35 cellular contexts compared by ENCODE assay signal in the genomic region with DNA sequence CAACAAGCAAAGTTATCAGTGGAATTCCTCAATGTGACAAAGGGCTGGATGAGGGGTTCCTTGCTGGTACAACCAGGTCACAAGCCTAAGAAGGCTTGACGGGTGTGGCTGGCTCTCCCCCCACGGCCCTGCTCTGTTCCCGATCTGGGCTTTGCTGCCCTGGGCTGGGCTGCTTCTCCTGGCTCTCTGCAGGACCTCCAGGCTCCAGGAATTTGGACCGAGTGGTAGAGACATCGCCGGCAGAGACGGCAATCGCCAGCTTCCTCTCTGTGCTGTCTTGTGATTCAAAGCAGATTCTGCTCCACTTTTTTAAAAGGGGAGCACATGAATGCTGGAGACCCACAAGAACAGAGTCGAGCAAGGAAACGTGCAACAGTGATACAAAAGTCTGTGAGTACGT. TPM values are rescaled to one million over a fixed set of nuclear protein-coding genes. Genes with fewer than 3 reads are reported as not detected.
"Had no signal": no experiment of that assay in that cellular context is flagged by ENCODE, and none has a peak within 500 bp of the region (broad histone marks: within the 10 kb centered on the region; RNA-seq: fewer than 3 reads in every experiment).

A gene (plus strand): TSS at position 338 of the 400 bp plus-strand sequence. CDS start 1,401 bp downstream, outside the sequence.

- H3K4me1 ChIP-seq: Peyer's patch, SJSA1 had no signal

- H3K9me3 Mint-ChIP-seq: activated CD4-positive, alpha-beta memory T cell treated with anti-CD3 and anti-CD28 coated beads, Interleukin-2, amount 10 ng/mL, durations not matched to agents 7 days and 5 days; activated naive CD4-positive, alpha-beta T cell treated with anti-CD3 and anti-CD28 coated beads, Interleukin-2, amount 10 ng/mL, durations not matched to agents 7 days and 5 days; activated naive CD8-positive, alpha-beta T cell treated with anti-CD3 and anti-CD28 coated beads, Interleukin-2, amount 50 U/mL, for 24 hours; T-helper 1 cell treated with Interleukin-12 subunit alpha and Interleukin-12 subunit beta and Interleukin-4 antibody, amounts not matched to agents 30 μg/mL and 1 μg/mL, for 36 hours; T-helper 2 cell treated with Interferon-gamma antibody and Interleukin-4, amounts not matched to agents 5 μg/mL and 100 μg/mL, for 36 hours had no signal

- H3K4me3 Mint-ChIP-seq: activated CD4-positive, alpha-beta memory T cell treated with anti-CD3 and anti-CD28 coated beads, Interleukin-2, amount 10 ng/mL, durations not matched to agents 7 days and 5 days; activated CD8-positive, alpha-beta memory T cell treated with anti-CD3 and anti-CD28 coated beads, Interleukin-2, amount 10 ng/mL, durations not matched to agents 7 days and 5 days; activated naive CD4-positive, alpha-beta T cell treated with anti-CD3 and anti-CD28 coated beads, Interleukin-2, amount 10 ng/mL, durations not matched to agents 7 days and 5 days; activated naive CD8-positive, alpha-beta T cell; activated naive CD8-positive, alpha-beta T cell treated with anti-CD3 and anti-CD28 coated beads, Interleukin-2, amount 50 U/mL, for 24 hours; T-helper 1 cell treated with Interleukin-12 subunit alpha and Interleukin-12 subunit beta and Interleukin-4 antibody, amounts not matched to agents 30 μg/mL and 1 μg/mL, for 36 hours; T-helper 2 cell treated with Interferon-gamma antibody and Interleukin-4, amounts not matched to agents 5 μg/mL and 100 μg/mL, for 36 hours had no signal

- H3K36me3 Mint-ChIP-seq: activated CD8-positive, alpha-beta memory T cell treated with anti-CD3 and anti-CD28 coated beads, Interleukin-2, amount 10 ng/mL, durations not matched to agents 7 days and 5 days; activated naive CD4-positive, alpha-beta T cell treated with anti-CD3 and anti-CD28 coated beads, Interleukin-2, amount 10 ng/mL, durations not matched to agents 7 days and 5 days had no signal

- H3K27ac ChIP-seq: brain microvascular endothelial cell, cardiac muscle cell, Peyer's patch, SJSA1 had no signal

- DNase-seq: activated CD4-positive, alpha-beta memory T cell treated with anti-CD3 and anti-CD28 coated beads, Interleukin-2, amount 10 ng/mL, durations not matched to agents 7 days and 5 days; activated CD4-positive, alpha-beta T cell treated with anti-CD3 and anti-CD28 coated beads for 4 hours; activated CD8-positive, alpha-beta memory T cell treated with anti-CD3 and anti-CD28 coated beads for 24 hours; activated CD8-positive, alpha-beta memory T cell treated with anti-CD3 and anti-CD28 coated beads, Interleukin-2, amount 10 ng/mL, durations not matched to agents 7 days and 5 days; activated CD8-positive, alpha-beta memory T cell treated with anti-CD3 and anti-CD28 coated beads, Interleukin-2, amount 50 U/mL, for 48 hours; activated effector memory CD4-positive, alpha-beta T cell treated with Interleukin-2 at 50 U/mL for 16 hours; activated naive CD4-positive, alpha-beta T cell treated with anti-CD3 and anti-CD28 coated beads, Interleukin-2, amount 10 ng/mL, durations not matched to agents 7 days and 5 days; activated naive CD8-positive, alpha-beta T cell treated with anti-CD3 and anti-CD28 coated beads, Interleukin-2, amount 50 U/mL, for 24 hours; activated T-cell treated with anti-CD3 and anti-CD28 coated beads, Interleukin-2, amount 50 U/mL, for 1 hour; amniotic stem cell; aorta; brain microvascular endothelial cell; Kasumi-1; KG1; MG63; NCI-H1048; NCI-H1105 treated with DMSO at 0.1 percent for 48 hours; NCI-H1436; NCI-H1694; NCI-H1930; NCI-H2081 treated with DMSO at 0.1 percent for 48 hours; NCI-H345; NCI-H524 treated with DMSO at 0.1 percent for 48 hours; PC-3; Peyer's patch; RPMI8226; SHP77 treated with DMSO at 0.1 percent for 48 hours; SK-N-SH had no signal

- ATAC-seq: activated CD4-positive, CD25-positive, alpha-beta regulatory T cell treated with anti-CD3 and anti-CD28 coated beads, Interleukin-2, amount 50 U/mL, for 24 hours; activated CD8-positive, alpha-beta memory T cell treated with anti-CD3 and anti-CD28 coated beads, Interleukin-2, amount 10 ng/mL, durations not matched to agents 7 days and 5 days; PC-3 had no signal

- H3K9me3 ChIP-seq: MG63, Peyer's patch, SJSA1, SK-N-SH had no signal

- H3K27ac Mint-ChIP-seq: activated CD4-positive, alpha-beta memory T cell treated with anti-CD3 and anti-CD28 coated beads, Interleukin-2, amount 10 ng/mL, durations not matched to agents 7 days and 5 days; activated CD8-positive, alpha-beta memory T cell treated with anti-CD3 and anti-CD28 coated beads, Interleukin-2, amount 10 ng/mL, durations not matched to agents 7 days and 5 days; activated naive CD4-positive, alpha-beta T cell treated with anti-CD3 and anti-CD28 coated beads, Interleukin-2, amount 10 ng/mL, durations not matched to agents 7 days and 5 days; activated naive CD8-positive, alpha-beta T cell; activated naive CD8-positive, alpha-beta T cell treated with anti-CD3 and anti-CD28 coated beads, Interleukin-2, amount 50 U/mL, for 24 hours; T-helper 1 cell treated with Interleukin-12 subunit alpha and Interleukin-12 subunit beta and Interleukin-4 antibody, amounts not matched to agents 30 μg/mL and 1 μg/mL, for 36 hours; T-helper 2 cell treated with Interferon-gamma antibody and Interleukin-4, amounts not matched to agents 5 μg/mL and 100 μg/mL, for 36 hours had no signal

- H3K27me3 Mint-ChIP-seq: activated CD4-positive, alpha-beta memory T cell treated with anti-CD3 and anti-CD28 coated beads, Interleukin-2, amount 10 ng/mL, durations not matched to agents 7 days and 5 days; activated naive CD8-positive, alpha-beta T cell; activated naive CD8-positive, alpha-beta T cell treated with anti-CD3 and anti-CD28 coated beads, Interleukin-2, amount 50 U/mL, for 24 hours had no signal

- H3K27me3 ChIP-seq: brain microvascular endothelial cell, cardiac muscle cell, MG63, Peyer's patch, SJSA1 had no signal

- H3K9me2 ChIP-seq: SK-N-SH had no signal

- H3K4me3 ChIP-seq: cardiac muscle cell, MG63, Peyer's patch, SJSA1 had no signal

- H3K36me3 ChIP-seq: brain microvascular endothelial cell, cardiac muscle cell, MG63, Peyer's patch, SJSA1 had no signal

- H3K4me2 ChIP-seq: SK-N-SH had no signal

RNA-seq across cellular contexts. Expression of the gene that starts here (rescaled TPM):
- total RNA-seq: activated CD4-positive, alpha-beta memory T cell treated with anti-CD3 and anti-CD28 coated beads, Interleukin-2, amount 10 ng/mL, durations not matched to agents 7 days and 5 days; activated CD8-positive, alpha-beta memory T cell treated with anti-CD3 and anti-CD28 coated beads, Interleukin-2, amount 10 ng/mL, durations not matched to agents 7 days and 5 days; aorta; NCI-H460; PC-3; Peyer's patch; SJSA1 had no signal
- polyA plus RNA-seq: aorta, SK-N-SH had no signal
